1 cellular context compared by ENCODE assay signal in the genomic region with DNA sequence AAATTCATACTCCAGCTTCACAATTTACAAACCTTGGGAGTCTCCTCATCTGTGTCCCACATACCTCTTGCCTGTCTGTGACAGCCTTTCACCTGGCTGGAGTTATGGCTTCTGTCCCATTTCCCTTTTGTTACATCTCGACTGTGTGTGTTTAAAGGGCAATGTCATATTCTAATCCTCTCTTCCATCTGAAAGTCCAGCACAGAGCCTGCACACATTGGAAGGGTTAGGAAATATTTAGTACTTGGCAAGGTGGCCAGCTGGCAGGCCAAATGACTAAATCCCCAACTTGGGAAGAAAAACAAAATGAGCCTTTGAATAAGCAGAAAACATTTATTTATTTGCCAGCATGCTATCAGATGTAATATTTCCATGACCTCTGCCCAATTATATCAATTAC.
TF ChIP-seq lines count a peak whose summit lies in the region.

No MANE protein-coding gene starts in this region.

TF ChIP-seq in SK-N-SH, 30 proteins besides CTCF, POLR2A, EP300 and RAD21:
- TF ChIP-seq, protein P1, sequence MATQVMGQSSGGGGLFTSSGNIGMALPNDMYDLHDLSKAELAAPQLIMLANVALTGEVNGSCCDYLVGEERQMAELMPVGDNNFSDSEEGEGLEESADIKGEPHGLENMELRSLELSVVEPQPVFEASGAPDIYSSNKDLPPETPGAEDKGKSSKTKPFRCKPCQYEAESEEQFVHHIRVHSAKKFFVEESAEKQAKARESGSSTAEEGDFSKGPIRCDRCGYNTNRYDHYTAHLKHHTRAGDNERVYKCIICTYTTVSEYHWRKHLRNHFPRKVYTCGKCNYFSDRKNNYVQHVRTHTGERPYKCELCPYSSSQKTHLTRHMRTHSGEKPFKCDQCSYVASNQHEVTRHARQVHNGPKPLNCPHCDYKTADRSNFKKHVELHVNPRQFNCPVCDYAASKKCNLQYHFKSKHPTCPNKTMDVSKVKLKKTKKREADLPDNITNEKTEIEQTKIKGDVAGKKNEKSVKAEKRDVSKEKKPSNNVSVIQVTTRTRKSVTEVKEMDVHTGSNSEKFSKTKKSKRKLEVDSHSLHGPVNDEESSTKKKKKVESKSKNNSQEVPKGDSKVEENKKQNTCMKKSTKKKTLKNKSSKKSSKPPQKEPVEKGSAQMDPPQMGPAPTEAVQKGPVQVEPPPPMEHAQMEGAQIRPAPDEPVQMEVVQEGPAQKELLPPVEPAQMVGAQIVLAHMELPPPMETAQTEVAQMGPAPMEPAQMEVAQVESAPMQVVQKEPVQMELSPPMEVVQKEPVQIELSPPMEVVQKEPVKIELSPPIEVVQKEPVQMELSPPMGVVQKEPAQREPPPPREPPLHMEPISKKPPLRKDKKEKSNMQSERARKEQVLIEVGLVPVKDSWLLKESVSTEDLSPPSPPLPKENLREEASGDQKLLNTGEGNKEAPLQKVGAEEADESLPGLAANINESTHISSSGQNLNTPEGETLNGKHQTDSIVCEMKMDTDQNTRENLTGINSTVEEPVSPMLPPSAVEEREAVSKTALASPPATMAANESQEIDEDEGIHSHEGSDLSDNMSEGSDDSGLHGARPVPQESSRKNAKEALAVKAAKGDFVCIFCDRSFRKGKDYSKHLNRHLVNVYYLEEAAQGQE (IDR thresholded peaks at IDR 0.05; ENCODE audit: low read depth, low read length): no peak
- TF ChIP-seq, protein P2, sequence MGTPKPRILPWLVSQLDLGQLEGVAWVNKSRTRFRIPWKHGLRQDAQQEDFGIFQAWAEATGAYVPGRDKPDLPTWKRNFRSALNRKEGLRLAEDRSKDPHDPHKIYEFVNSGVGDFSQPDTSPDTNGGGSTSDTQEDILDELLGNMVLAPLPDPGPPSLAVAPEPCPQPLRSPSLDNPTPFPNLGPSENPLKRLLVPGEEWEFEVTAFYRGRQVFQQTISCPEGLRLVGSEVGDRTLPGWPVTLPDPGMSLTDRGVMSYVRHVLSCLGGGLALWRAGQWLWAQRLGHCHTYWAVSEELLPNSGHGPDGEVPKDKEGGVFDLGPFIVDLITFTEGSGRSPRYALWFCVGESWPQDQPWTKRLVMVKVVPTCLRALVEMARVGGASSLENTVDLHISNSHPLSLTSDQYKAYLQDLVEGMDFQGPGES (IDR thresholded peaks at IDR 0.05; ENCODE audit: low read depth, low read length): no peak
TF ChIP-seq in SK-N-SH: peak in this region for 0.
